8 cellular contexts compared by ENCODE assay signal in the genomic region with DNA sequence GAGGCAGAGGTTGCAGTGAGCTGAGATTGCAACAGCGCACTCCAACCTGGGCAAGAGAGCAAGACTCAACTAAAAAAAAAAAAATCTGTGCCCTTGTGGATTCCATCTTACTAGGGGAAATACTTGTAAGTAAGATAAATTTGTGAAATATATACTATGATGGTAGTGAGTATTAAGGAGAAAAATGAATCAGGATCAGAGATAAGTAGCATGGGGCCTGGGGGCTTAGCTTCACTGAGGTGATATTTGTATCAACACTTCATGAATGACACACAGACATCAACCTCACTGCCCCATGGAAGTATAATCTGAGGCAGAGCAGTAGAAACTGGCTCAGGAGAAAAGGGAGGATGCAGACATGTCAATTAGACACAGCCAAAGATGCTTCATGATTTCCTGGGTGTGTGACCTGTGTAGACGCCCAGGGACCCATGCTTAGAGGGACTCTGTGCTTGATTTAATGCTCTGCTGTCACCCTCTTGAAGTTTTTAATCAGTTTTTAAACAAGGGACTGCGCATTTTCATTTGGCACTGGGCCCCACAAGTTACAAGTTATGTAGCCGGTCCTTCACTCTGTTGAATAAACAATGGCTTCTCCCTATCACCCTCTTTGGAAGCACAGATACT. TPM values are rescaled to one million over a fixed set of nuclear protein-coding genes. Genes with fewer than 3 reads are reported as not detected.
DNase-seq lines count a peak whose midpoint lies in the region; ATAC-seq and TF ChIP-seq lines count a peak whose summit lies in the region.

No MANE protein-coding gene starts in this region.

- DNase-seq in CD8-positive, alpha-beta T cell = peak in 6 of 7 experiments; percentile 11 to 60 (median 21)
- DNase-seq in activated naive CD4-positive, alpha-beta T cell treated with anti-CD3 and anti-CD28 coated beads, Interleukin-2, amount 50 U/mL, for 72 hours (ENCODE audit: low spot score in 2 of 2) = no peak
- DNase-seq in naive thymus-derived CD8-positive, alpha-beta T cell = peak in 1 of 10 donors; percentile 7
- DNase-seq in NCI-H1105 (lab: John Stamatoyannopoulos, UW) (no peak), RKO (ENCODE audit: low spot score) (no peak), GM19240 (ENCODE audit: insufficient read length, low spot score) (no peak), GDM1 (lab: John Stamatoyannopoulos, UW) (no peak)

- H3K27ac ChIP-seq in CD8-positive, alpha-beta T cell (ENCODE audit: low read depth, low read length) = peak overlapping the region; percentile 81

- POLR2A ChIA-PET in CD8-positive, alpha-beta T cell (lab: Charles Lee) = interaction anchor here (0.9 kb wide), 1 partner anchor 21 kb away, joined by 3 read pairs; no protein-coding TSS in a partner anchor
- POLR2A ChIA-PET in naive thymus-derived CD8-positive, alpha-beta T cell (lab: Charles Lee) = interaction anchor here (0.6 to 1.5 kb wide), 3 partner anchors 42 to 312 kb away, joined by 3 to 4 read pairs (median 4); a partner anchor contains a TSS

- peak overlapping the region; percentile 44 for H3K4me3 ChIP-seq in CD8-positive, alpha-beta T cell (ENCODE audit: low read depth, low read length)

- ATAC-seq in CD8-positive, alpha-beta T cell = peak; percentile 54
- ATAC-seq in HG03025 (IDR thresholded peaks at IDR 0.05; ENCODE audit: low FRiP score, unreplicated experiment) = peak; percentile 6
- ATAC-seq in activated naive CD4-positive, alpha-beta T cell treated with anti-CD3 and anti-CD28 coated beads, Interleukin-2, amount 50 U/mL, for 72 hours = peak; percentile 40 to 49
- ATAC-seq in naive thymus-derived CD8-positive, alpha-beta T cell = peak; percentile 51 to 55

- no peaks in the 10 kb centered on the region for H3K36me3 Mint-ChIP-seq in CD8-positive, alpha-beta T cell
- peaks cover 5 to 9% of the 10 kb centered on the region in 2 donors for H3K36me3 Mint-ChIP-seq in activated naive CD4-positive, alpha-beta T cell treated with anti-CD3 and anti-CD28 coated beads, Interleukin-2, amount 50 U/mL, for 72 hours
- no peaks in the 10 kb centered on the region for H3K36me3 Mint-ChIP-seq in naive thymus-derived CD8-positive, alpha-beta T cell

- H3K9me3 ChIP-seq in CD8-positive, alpha-beta T cell (ENCODE audit: low read length) = no peaks in the 10 kb centered on the region

- H3K27me3 ChIP-seq in CD8-positive, alpha-beta T cell (ENCODE audit: insufficient read depth, low read length) = no peaks in the 10 kb centered on the region

- H3K27ac Mint-ChIP-seq in CD8-positive, alpha-beta T cell = peak overlapping the region; percentile 97
- H3K27ac Mint-ChIP-seq in activated naive CD4-positive, alpha-beta T cell treated with anti-CD3 and anti-CD28 coated beads, Interleukin-2, amount 50 U/mL, for 72 hours = peak overlapping the region; percentile 93 to 94
- peak overlapping the region; percentile 93 to 100 (median 98) for H3K27ac Mint-ChIP-seq in naive thymus-derived CD8-positive, alpha-beta T cell

- CTCF ChIA-PET in CD8-positive, alpha-beta T cell (lab: Charles Lee) = interaction anchor here (1.3 to 3.1 kb wide), 2 partner anchors 21 to 23 kb away, joined by 3 to 11 read pairs; no protein-coding TSS in a partner anchor

- H3K4me1 ChIP-seq in CD8-positive, alpha-beta T cell (ENCODE audit: insufficient read depth, low read length) = peaks cover 17% of the 10 kb centered on the region

- no peak for TF ChIP-seq CTCF in CD8-positive, alpha-beta T cell (IDR thresholded peaks at IDR 0.05)

- intact Hi-C loops in CD8-positive, alpha-beta T cell (cut with DNase I, micrococcal nuclease) = loop anchor here (1.0 to 10.0 kb wide), 3 partner anchors 21 to 73 kb away; a partner anchor contains a TSS

- peak overlapping the region; percentile 83 for H3K4me3 Mint-ChIP-seq in CD8-positive, alpha-beta T cell
- peak overlapping the region; percentile 70 to 93 (median 84) for H3K4me3 Mint-ChIP-seq in naive thymus-derived CD8-positive, alpha-beta T cell

- no peaks in the 10 kb centered on the region for H3K9me3 Mint-ChIP-seq in CD8-positive, alpha-beta T cell
- no peaks in the 10 kb centered on the region for H3K9me3 Mint-ChIP-seq in activated naive CD4-positive, alpha-beta T cell treated with anti-CD3 and anti-CD28 coated beads, Interleukin-2, amount 50 U/mL, for 72 hours
- H3K9me3 Mint-ChIP-seq in naive thymus-derived CD8-positive, alpha-beta T cell = no peaks in the 10 kb centered on the region

- H3K36me3 ChIP-seq in CD8-positive, alpha-beta T cell (ENCODE audit: insufficient read depth, low read length) = no peaks in the 10 kb centered on the region

- no peaks in the 10 kb centered on the region for H3K27me3 Mint-ChIP-seq in CD8-positive, alpha-beta T cell (ENCODE audit: low read depth)
- no peaks in the 10 kb centered on the region for H3K27me3 Mint-ChIP-seq in naive thymus-derived CD8-positive, alpha-beta T cell

- H3K4me1 Mint-ChIP-seq in CD8-positive, alpha-beta T cell (ENCODE audit: low read depth) = peaks cover 24% of the 10 kb centered on the region
- H3K4me1 Mint-ChIP-seq in naive thymus-derived CD8-positive, alpha-beta T cell = peaks cover 3 to 47% (median 24%) of the 10 kb centered on the region in 4 donors

RNA-seq across cellular contexts. Expression of a gene that starts 35.0 kb away (rescaled TPM):
- total RNA-seq in CD8-positive, alpha-beta T cell = 10 to 100 TPM; 20.7 to 23.5 TPM
- 10 to 100 TPM; 60.5 to 71.5 TPM for total RNA-seq in activated naive CD4-positive, alpha-beta T cell treated with anti-CD3 and anti-CD28 coated beads, Interleukin-2, amount 50 U/mL, for 72 hours
- 10 to 100 TPM; 67.2 to 69.6 TPM for total RNA-seq in naive thymus-derived CD8-positive, alpha-beta T cell
- polyA plus RNA-seq in naive thymus-derived CD8-positive, alpha-beta T cell = 100 to 1,000 TPM; 186 to 278 (median 253) TPM

RNA-seq across cellular contexts. Expression of a gene that starts 41.9 kb away (rescaled TPM):
- 10 to 100 TPM; 40.2 to 40.6 TPM for total RNA-seq in CD8-positive, alpha-beta T cell
- total RNA-seq in activated naive CD4-positive, alpha-beta T cell treated with anti-CD3 and anti-CD28 coated beads, Interleukin-2, amount 50 U/mL, for 72 hours = 100 to 1,000 TPM; 484 to 697 TPM
- 10 to 100 TPM; 39.4 to 44.3 TPM for total RNA-seq in naive thymus-derived CD8-positive, alpha-beta T cell
- 10 to 100 TPM; 41.8 to 57.1 (median 44.6) TPM for polyA plus RNA-seq in naive thymus-derived CD8-positive, alpha-beta T cell

RNA-seq across cellular contexts. Expression of a gene that starts 48.9 kb away (rescaled TPM):
- total RNA-seq in CD8-positive, alpha-beta T cell = 10 to 100 TPM; 68.7 to 70.9 TPM
- 10 to 100 TPM; 40.3 to 40.8 TPM for total RNA-seq in activated naive CD4-positive, alpha-beta T cell treated with anti-CD3 and anti-CD28 coated beads, Interleukin-2, amount 50 U/mL, for 72 hours
- 10 to 100 TPM; 56.8 to 60.7 TPM for total RNA-seq in naive thymus-derived CD8-positive, alpha-beta T cell
- polyA plus RNA-seq in naive thymus-derived CD8-positive, alpha-beta T cell = 10 to 100 TPM; 32.3 to 47.3 (median 39.7) TPM

Comparison
In these comparisons a context has a peak if more than half of its experiments do, and no peak if none do; other contexts are left out.
1. DNase-seq: peak in CD8-positive, alpha-beta T cell (6 of 7); none in activated naive CD4-positive, alpha-beta T cell treated with anti-CD3 and anti-CD28 coated beads, Interleukin-2, amount 50 U/mL, for 72 hours (0 of 2), NCI-H1105 (single experiment), RKO (single experiment), GM19240 (single experiment) and GDM1 (single experiment).
2. RNA of a gene that starts 41.9 kb away (total RNA-seq): 484 to 697 TPM in activated naive CD4-positive, alpha-beta T cell treated with anti-CD3 and anti-CD28 coated beads, Interleukin-2, amount 50 U/mL, for 72 hours; 39.4 to 44.3 TPM in naive thymus-derived CD8-positive, alpha-beta T cell and 40.2 to 40.6 TPM in CD8-positive, alpha-beta T cell; every median in the first group is over 10 times any median in the second.
3. Peak in every context shown above with its lines, with median percentiles within 50 percentile points of each other: ATAC-seq and H3K27ac Mint-ChIP-seq.